ENCODE assay signal across 28 cellular contexts in genomic region chr15:83947156-83947555, GRCh38.
"Had no signal": no experiment of that assay in that cellular context is flagged by ENCODE, and none has a peak within 500 bp of the region (broad histone marks: within the 10 kb centered on the region; RNA-seq: fewer than 3 reads in every experiment).

No MANE protein-coding gene starts in this region.

- H3K27ac ChIP-seq: breast epithelium, RWPE1, SJCRH30 had no signal

- H3K9me3 ChIP-seq: breast epithelium, SJCRH30 had no signal

- ATAC-seq: activated CD4-positive, CD25-positive, alpha-beta regulatory T cell treated with anti-CD3 and anti-CD28 coated beads, Interleukin-2, amount 50 U/mL, for 24 hours; activated CD8-positive, alpha-beta T cell treated with anti-CD3 and anti-CD28 coated beads, Interleukin-2, amount 10 ng/mL, durations not matched to agents 7 days and 5 days; Panc1; SK-N-SH treated with all-trans-retinoic acid at 6 μM for 48 hours had no signal

- H3K36me3 ChIP-seq: breast epithelium, SJCRH30 had no signal

- H3K27me3 ChIP-seq: breast epithelium, SJCRH30 had no signal

- H3K4me3 ChIP-seq: breast epithelium, SJCRH30 had no signal

- DNase-seq: activated CD4-positive, alpha-beta T cell treated with anti-CD3 and anti-CD28 coated beads for 48 hours; activated CD4-positive, alpha-beta T cell treated with anti-CD3 and anti-CD28 coated beads, Interleukin-2, amount 50 U/mL, for 4 hours; activated CD8-positive, alpha-beta memory T cell treated with anti-CD3 and anti-CD28 coated beads, Interleukin-2, amount 50 U/mL, for 48 hours; activated CD8-positive, alpha-beta T cell treated with anti-CD3 and anti-CD28 coated beads, Interleukin-2, amount 10 ng/mL, durations not matched to agents 7 days and 5 days; activated naive CD4-positive, alpha-beta T cell; activated T-cell treated with anti-CD3 and anti-CD28 coated beads, Interleukin-2, amount 50 U/mL, for 1 hour; aorta; KG1; MV-4-11; NCI-H1092 treated with DMSO at 0.1 percent for 48 hours; NCI-H1417 treated with DMSO at 0.1 percent for 48 hours; NCI-H1694; NCI-H2029; NCI-H2107; NCI-H2171 treated with DMSO at 0.1 percent for 48 hours; NCI-H226; NCI-H510A; NCI-H526 treated with DMSO at 0.1 percent for 48 hours; NCI-H82; OCI-M1; Right ventricle myocardium superior; SW 1271 had no signal

- H3K4me1 ChIP-seq: breast epithelium, SJCRH30 had no signal
